Comparison of ENCODE assay signal across 8 cellular contexts in the genomic region with DNA sequence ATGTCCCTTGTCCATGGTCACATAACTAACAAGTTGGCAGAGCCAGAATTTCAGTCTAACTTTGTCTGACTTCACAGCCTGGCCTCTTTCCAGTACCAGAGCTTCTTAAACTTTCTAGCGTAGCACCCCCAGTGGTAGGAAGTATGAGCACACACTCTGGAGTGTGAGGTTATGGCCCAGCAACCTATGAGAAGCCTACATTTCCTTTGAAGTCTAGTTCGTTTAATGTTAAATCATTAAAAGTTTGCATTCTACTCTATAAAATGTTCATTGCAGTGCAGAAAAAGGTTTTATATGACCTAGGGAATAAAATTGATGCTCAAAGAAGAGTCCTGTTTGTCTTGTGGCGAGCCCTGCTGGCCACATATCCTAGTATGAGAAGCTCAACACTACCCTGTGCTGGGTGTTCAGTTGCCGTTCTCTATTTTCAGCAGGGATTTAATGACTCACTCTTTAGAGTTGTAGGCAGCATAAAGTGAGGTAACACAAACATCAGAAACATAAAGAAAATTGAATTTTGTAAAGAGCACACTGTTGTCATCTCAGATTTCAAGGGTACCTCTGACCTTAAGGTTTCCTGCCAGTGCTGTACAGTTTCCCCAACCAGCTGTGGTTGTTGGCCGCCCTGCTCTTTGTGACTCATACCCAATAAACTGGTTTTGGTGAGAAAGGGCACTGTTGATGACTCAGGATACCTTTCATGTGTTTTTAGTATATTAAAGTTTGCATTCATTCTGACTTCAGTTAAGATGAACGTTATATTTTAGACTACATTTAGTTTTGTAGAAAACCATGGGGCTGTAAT. TPM values are rescaled to one million over a fixed set of nuclear protein-coding genes. Genes with fewer than 3 reads are reported as not detected.
DNase-seq lines count a peak whose midpoint lies in the region; ATAC-seq and TF ChIP-seq lines count a peak whose summit lies in the region.

No MANE protein-coding gene starts in this region.

- no peak for TF ChIP-seq POLR2A in vagina (IDR thresholded peaks at IDR 0.05)

- ATAC-seq in GM18909 (IDR thresholded peaks at IDR 0.05; ENCODE audit: poor library complexity, unreplicated experiment) (peak; percentile 94), HG03135 (IDR thresholded peaks at IDR 0.05; ENCODE audit: unreplicated experiment) (peak; percentile 78), psoas muscle (peak; percentile 71 to 91 (median 86))

- intact Hi-C loops in psoas muscle (cut with DNase I) = no loop called here
- intact Hi-C loops in vagina (cut with DNase I) = no loop called here

- H3K27ac ChIP-seq in psoas muscle (peak overlapping the region; percentile 20), vagina (peak overlapping the region; percentile 42)

- no peak overlapping the region for H3K4me3 ChIP-seq in BJ (ENCODE audit: low read depth, low read length)
- H3K4me3 ChIP-seq in psoas muscle = no peak overlapping the region
- H3K4me3 ChIP-seq in vagina = no peak overlapping the region

- H3K4me1 ChIP-seq in psoas muscle (no peaks in the 10 kb centered on the region), vagina (peaks cover 21% of the 10 kb centered on the region)

- CTCF ChIA-PET in BJ (lab: Yijun Ruan, JAX) = interaction anchor here (0.9 to 1.4 kb wide), 5 partner anchors 9 to 108 kb away, joined by 3 to 5 read pairs (median 4); no protein-coding TSS in a partner anchor

- TF ChIP-seq CTCF in BJ (IDR thresholded peaks at IDR 0.05; ENCODE audit: insufficient read depth, low read depth, low read length) (peak; percentile 56), psoas muscle (IDR thresholded peaks at IDR 0.05) (peak; percentile 44), vagina (IDR thresholded peaks at IDR 0.05) (peak in 2 of 3 experiments; percentile 26 to 35)

- H3K27me3 ChIP-seq in BJ (ENCODE audit: control insufficient read depth, insufficient read depth, low read length) (no peaks in the 10 kb centered on the region), psoas muscle (ENCODE audit: insufficient read depth in 3 of 3, low read length in 2 of 3) (no peaks in the 10 kb centered on the region), vagina (no peaks in the 10 kb centered on the region)

- 51 to 74% (median 59%) methylated on average over 6 of the region's 6 CpGs for WGBS in psoas muscle, 3 donors

- POLR2A ChIA-PET in BJ (lab: Charles Lee) = no interaction called here

- H3K9me3 ChIP-seq in psoas muscle (no peaks in the 10 kb centered on the region), vagina (no peaks in the 10 kb centered on the region)

- peak; percentile 79 for DNase-seq in BJ (ENCODE audit: low read depth)
- DNase-seq in RKO (ENCODE audit: low spot score) = peak; percentile 92
- peak; percentile 54 for DNase-seq in activated T-helper 1 cell treated with Interleukin-2 at 50 U/mL for 16 hours (ENCODE audit: low read depth)
- peak; percentile 94 for DNase-seq in fibroblast of the conjunctiva (ENCODE audit: low read depth)
- no peak for DNase-seq in psoas muscle
- no peak for DNase-seq in vagina (ENCODE audit: extremely low spot score in 2 of 2)

- H3K36me3 ChIP-seq in BJ (ENCODE audit: control insufficient read depth, insufficient read depth, low read length) = no peaks in the 10 kb centered on the region; the same call in 1 of the 2 replicates
- H3K36me3 ChIP-seq in psoas muscle (ENCODE audit: insufficient read depth in 1 of 2, low read depth in 1 of 2) = peaks cover 11 to 77% of the 10 kb centered on the region in 2 donors
- H3K36me3 ChIP-seq in vagina = peaks cover 0 to 35% of the 10 kb centered on the region in 2 donors

RNA-seq across cellular contexts. Expression of a gene that starts 14.3 kb away (rescaled TPM):
- polyA plus RNA-seq in BJ (2011; rRNA removed) (16.2 and 24.1 TPM in 2 replicates), psoas muscle (10 to 100 TPM; 24.8 to 40.2 (median 27.4) TPM)
- 10.8 and 12.6 TPM in 2 replicates for polyA minus RNA-seq in BJ (2011; rRNA and poly(A)+ RNA removed)
- total RNA-seq in psoas muscle (10 to 100 TPM; 34.5 to 44.0 (median 40.8) TPM), vagina (30.7 TPM)

Comparison
In these comparisons a context has a peak if more than half of its experiments do, and no peak if none do; other contexts are left out.
1. DNase-seq: peak in BJ (single experiment), RKO (single experiment), activated T-helper 1 cell treated with Interleukin-2 at 50 U/mL for 16 hours (single experiment) and fibroblast of the conjunctiva (single experiment); none in psoas muscle (0 of 2) and vagina (0 of 2).
2. Peak in every context shown above with its lines, with median percentiles within 50 percentile points of each other: CTCF ChIP-seq and ATAC-seq.